Comparison of ENCODE assay signal across 8 cellular contexts in genomic region chr15:63504979-63505841, GRCh38. TPM values are rescaled to one million over a fixed set of nuclear protein-coding genes. Genes with fewer than 3 reads are reported as not detected.
DNase-seq lines count a peak whose midpoint lies in the region; ATAC-seq and TF ChIP-seq lines count a peak whose summit lies in the region.

No MANE protein-coding gene starts in this region.

- ATAC-seq in GM18511 (IDR thresholded peaks at IDR 0.05; ENCODE audit: unreplicated experiment): peak; percentile 15
- ATAC-seq in HG03439 (IDR thresholded peaks at IDR 0.05; ENCODE audit: unreplicated experiment): peak; percentile 7

- peaks cover 8% of the 10 kb centered on the region for H4K20me1 ChIP-seq in neural cell (ENCODE audit: insufficient read depth)

- no peaks in the 10 kb centered on the region for H3K36me3 Mint-ChIP-seq in activated naive CD4-positive, alpha-beta T cell treated with anti-CD3 and anti-CD28 coated beads for 36 hours (ENCODE audit: low read depth)

- TF ChIP-seq CTCF in AG09319 (IDR thresholded peaks at IDR 0.05; ENCODE audit: low read depth, low read length) (peak; percentile 8), neural cell (IDR thresholded peaks at IDR 0.05; ENCODE audit: poor library complexity, severe bottlenecking) (peak; percentile 36)

- H3K4me3 Mint-ChIP-seq in activated naive CD4-positive, alpha-beta T cell treated with anti-CD3 and anti-CD28 coated beads for 36 hours: peak overlapping the region; percentile 85

- H2AFZ ChIP-seq in neural cell (ENCODE audit: low read depth, low read length): peak overlapping the region; percentile 53

- DNase-seq in AG09319 (ENCODE audit: extremely low read depth, low read depth): no peak
- DNase-seq in NT2/D1 (ENCODE audit: low read depth, low spot score): no peak
- DNase-seq in activated naive CD4-positive, alpha-beta T cell treated with anti-CD3 and anti-CD28 coated beads for 36 hours: peak; percentile 53
- DNase-seq in foreskin melanocyte: peak; percentile 46
- DNase-seq in DMS153 treated with DMSO at 0.1 percent for 48 hours (lab: John Stamatoyannopoulos, UW; ENCODE audit: unreplicated experiment): no peak

- H3K9ac ChIP-seq in NT2/D1 (ENCODE audit: insufficient read length, low read depth): peak overlapping the region; percentile 95
- peak overlapping the region; percentile 86 for H3K9ac ChIP-seq in neural cell (ENCODE audit: low read length)

- H3K27ac Mint-ChIP-seq in activated naive CD4-positive, alpha-beta T cell treated with anti-CD3 and anti-CD28 coated beads for 36 hours: peak overlapping the region; percentile 90

- peaks cover 3% of the 10 kb centered on the region for H3K4me1 ChIP-seq in NT2/D1 (ENCODE audit: insufficient read depth, insufficient read length)

- peaks cover 3% of the 10 kb centered on the region for H3K36me3 ChIP-seq in NT2/D1 (ENCODE audit: insufficient read depth, insufficient read length, low read length)
- no peaks in the 10 kb centered on the region for H3K36me3 ChIP-seq in neural cell (ENCODE audit: insufficient read depth, low read length)

- H3F3A ChIP-seq in neural cell (ENCODE audit: insufficient read depth, low read length, poor library complexity, severe bottlenecking): peaks cover 2% of the 10 kb centered on the region

- H3K4me2 ChIP-seq in neural cell (ENCODE audit: low read length): peak overlapping the region; percentile 79

- peaks cover 79% of the 10 kb centered on the region for H3K4me1 Mint-ChIP-seq in activated naive CD4-positive, alpha-beta T cell treated with anti-CD3 and anti-CD28 coated beads for 36 hours (ENCODE audit: low read depth)

- no peak for TF ChIP-seq EP300 in neural cell (conservative IDR thresholded peaks at IDR 0.05; ENCODE audit: poor library complexity, severe bottlenecking)

- H3K4me3 ChIP-seq in NT2/D1 (ENCODE audit: insufficient read length, low read depth) (peak overlapping the region; percentile 95), neural cell (ENCODE audit: low read length) (peak overlapping the region; percentile 82)

- no peak for TF ChIP-seq RAD21 in neural cell (conservative IDR thresholded peaks at IDR 0.05)

- H3K9me3 ChIP-seq in NT2/D1 (ENCODE audit: insufficient read depth, low read length) (no peaks in the 10 kb centered on the region), neural cell (ENCODE audit: low read length) (no peaks in the 10 kb centered on the region)

- H3K9me2 ChIP-seq in neural cell (ENCODE audit: insufficient read depth, low read length): no peaks in the 10 kb centered on the region

- H3K27ac ChIP-seq in neural cell (ENCODE audit: low read length): peak overlapping the region; percentile 75

- peaks cover 47% of the 10 kb centered on the region for H3K79me2 ChIP-seq in neural cell (replicated peaks; ENCODE audit: insufficient read depth, low read length)

- intact Hi-C loops in activated naive CD4-positive, alpha-beta T cell treated with anti-CD3 and anti-CD28 coated beads for 36 hours (cut with micrococcal nuclease): loop anchor here (1.0 to 10.0 kb wide), 5 partner anchors 94 to 1387 kb away; no protein-coding TSS in a partner anchor

- H3K27me3 Mint-ChIP-seq in activated naive CD4-positive, alpha-beta T cell treated with anti-CD3 and anti-CD28 coated beads for 36 hours (ENCODE audit: low read depth): no peaks in the 10 kb centered on the region

- no peaks in the 10 kb centered on the region for H3K9me3 Mint-ChIP-seq in activated naive CD4-positive, alpha-beta T cell treated with anti-CD3 and anti-CD28 coated beads for 36 hours

- H3K27me3 ChIP-seq in NT2/D1 (ENCODE audit: insufficient read depth, insufficient read length) (peaks cover 45% of the 10 kb centered on the region), neural cell (ENCODE audit: insufficient read depth, low read depth, low read length) (peaks cover 24% of the 10 kb centered on the region)

- CTCF ChIA-PET in activated naive CD4-positive, alpha-beta T cell treated with anti-CD3 and anti-CD28 coated beads for 36 hours (lab: Charles Lee): interaction anchor here (0.5 to 2.4 kb wide), 25 partner anchors 8 to 561 kb away, joined by 3 to 16 read pairs (median 4); no protein-coding TSS in a partner anchor

TF ChIP-seq in neural cell, 6 proteins besides CTCF, POLR2A, EP300 and RAD21:
- TF ChIP-seq REST (IDR thresholded peaks at IDR 0.05; ENCODE audit: borderline replicate concordance) (no peak), EZH2 (IDR thresholded peaks at IDR 0.05; ENCODE audit: borderline replicate concordance, insufficient read depth, low read length, poor library complexity, severe bottlenecking) (no peak), SMC3 (conservative IDR thresholded peaks at IDR 0.05; ENCODE audit: poor library complexity) (no peak), MXI1 (conservative IDR thresholded peaks at IDR 0.05; ENCODE audit: poor library complexity, severe bottlenecking) (peak; percentile 74), POLR2AphosphoS5 (IDR thresholded peaks at IDR 0.05) (peak; percentile 14), TAF1 (IDR thresholded peaks at IDR 0.05; ENCODE audit: low read depth) (no peak)

RNA-seq across cellular contexts. Expression of gene USP3, which starts 0.8 kb away (rescaled TPM):
- 10 to 100 TPM; 49.9 to 52.2 TPM for total RNA-seq in activated naive CD4-positive, alpha-beta T cell treated with anti-CD3 and anti-CD28 coated beads for 36 hours
- 55.3 and 68.0 TPM in 2 replicates for polyA plus RNA-seq in neural cell
- 120 and 135 TPM in 2 replicates for polyA minus RNA-seq in neural cell

Comparison
In these comparisons a context has a peak if more than half of its experiments do, and no peak if none do; other contexts are left out.
1. DNase-seq: peak in activated naive CD4-positive, alpha-beta T cell treated with anti-CD3 and anti-CD28 coated beads for 36 hours (single experiment) and foreskin melanocyte (single experiment); none in AG09319 (single experiment), NT2/D1 (single experiment) and DMS153 treated with DMSO at 0.1 percent for 48 hours (single experiment).